ENCODE assay signal across 8 cellular contexts in genomic region chr7:29988391-29989256, GRCh38. TPM values are rescaled to one million over a fixed set of nuclear protein-coding genes. Genes with fewer than 3 reads are reported as not detected.
DNase-seq lines count a peak whose midpoint lies in the region; ATAC-seq and TF ChIP-seq lines count a peak whose summit lies in the region.

No MANE protein-coding gene starts in this region.

- POLR2A ChIA-PET in activated CD4-positive, alpha-beta T cell treated with anti-CD3 and anti-CD28 coated beads, Interleukin-2, amount 10 ng/mL, durations not matched to agents 7 days and 5 days (lab: Charles Lee) = no interaction called here

- peaks cover 10 to 12% of the 10 kb centered on the region in 2 experiments; a peak in 4 of 5 replicates for H3K9me3 Mint-ChIP-seq in H9
- peaks cover 11% of the 10 kb centered on the region for H3K9me3 Mint-ChIP-seq in activated CD4-positive, alpha-beta T cell treated with anti-CD3 and anti-CD28 coated beads, Interleukin-2, amount 10 ng/mL, durations not matched to agents 7 days and 5 days
- no peaks in the 10 kb centered on the region for H3K9me3 Mint-ChIP-seq in stimulated activated effector memory CD8-positive, alpha-beta T cell treated with anti-CD3 and anti-CD28 coated beads, Interleukin-12 subunit alpha, Interleukin-12 subunit beta, amount 100 ng/mL, for 72 hours

- no peaks in the 10 kb centered on the region for H3K9me2 ChIP-seq in MM.1S (replicated peaks; ENCODE audit: insufficient read depth, low read length)

- H3F3A ChIP-seq in MM.1S (ENCODE audit: insufficient read depth, low read length) = no peaks in the 10 kb centered on the region

- H3K4me3 Mint-ChIP-seq in H9 = peak overlapping the region; percentile 91
- peak overlapping the region; percentile 63 for H3K4me3 Mint-ChIP-seq in activated CD4-positive, alpha-beta T cell treated with anti-CD3 and anti-CD28 coated beads, Interleukin-2, amount 10 ng/mL, durations not matched to agents 7 days and 5 days
- H3K4me3 Mint-ChIP-seq in stimulated activated effector memory CD8-positive, alpha-beta T cell treated with anti-CD3 and anti-CD28 coated beads, Interleukin-12 subunit alpha, Interleukin-12 subunit beta, amount 100 ng/mL, for 72 hours = peak overlapping the region; percentile 71

- H4K20me1 ChIP-seq in H9 (ENCODE audit: control insufficient read depth, insufficient read depth, insufficient read length) = no peaks in the 10 kb centered on the region
- no peaks in the 10 kb centered on the region for H4K20me1 ChIP-seq in MM.1S (ENCODE audit: insufficient read depth, low read length)

- no peak overlapping the region for H4K5ac ChIP-seq in H9 (ENCODE audit: insufficient read length, low read depth, low read length)

- peak; percentile 81 for ATAC-seq in stimulated activated effector memory CD8-positive, alpha-beta T cell treated with anti-CD3 and anti-CD28 coated beads, Interleukin-12 subunit alpha, Interleukin-12 subunit beta, amount 100 ng/mL, for 72 hours

- H3K36me3 ChIP-seq in MM.1S (replicated peaks; ENCODE audit: insufficient read depth, low read length) = no peaks in the 10 kb centered on the region
- no peaks in the 10 kb centered on the region for H3K36me3 ChIP-seq in liver (ENCODE audit: control insufficient read depth in 4 of 4, insufficient read depth in 3 of 4, low read depth in 1 of 4, low read length in 3 of 4)

- no peak overlapping the region for H3K56ac ChIP-seq in H9 (ENCODE audit: insufficient read length, low read depth, low read length)

- H3K79me2 ChIP-seq in H9 (ENCODE audit: insufficient read depth, low read length) = peaks cover 16% of the 10 kb centered on the region; the same call in 1 of the 2 replicates
- no peaks in the 10 kb centered on the region for H3K79me2 ChIP-seq in MM.1S (ENCODE audit: low read length)

- peak; percentile 68 for DNase-seq in H9
- peak; percentile 29 for DNase-seq in MM.1S
- DNase-seq in activated CD4-positive, alpha-beta T cell treated with anti-CD3 and anti-CD28 coated beads, Interleukin-2, amount 10 ng/mL, durations not matched to agents 7 days and 5 days = peak; percentile 11
- DNase-seq in effector CD8-positive, alpha-beta T cell (lab: John Stamatoyannopoulos, UW) = peak; percentile 5
- DNase-seq in stimulated activated effector memory CD8-positive, alpha-beta T cell treated with anti-CD3 and anti-CD28 coated beads, Interleukin-12 subunit alpha, Interleukin-12 subunit beta, amount 100 ng/mL, for 72 hours (ENCODE audit: low spot score in 2 of 2) = peak; percentile 16 to 57
- DNase-seq in NCI-H1930 (lab: John Stamatoyannopoulos, UW) = no peak

- H3K23ac ChIP-seq in H9 (ENCODE audit: insufficient read length, low read depth, low read length) = no peak overlapping the region

- H3K18ac ChIP-seq in H9 (ENCODE audit: insufficient read length, low read depth, low read length) = peak overlapping the region; percentile 81

- no peak overlapping the region for H2BK20ac ChIP-seq in H9 (ENCODE audit: low read depth, low read length, poor library complexity, severe bottlenecking)

- H2AFZ ChIP-seq in H9 (ENCODE audit: low read length) (no peak overlapping the region), MM.1S (ENCODE audit: low read length) (peak overlapping the region; percentile 98)

- H3K27me3 Mint-ChIP-seq in H9 (ENCODE audit: low read depth) = peaks cover 6% of the 10 kb centered on the region; the same call in 1 of the 2 replicates
- H3K27me3 Mint-ChIP-seq in activated CD4-positive, alpha-beta T cell treated with anti-CD3 and anti-CD28 coated beads, Interleukin-2, amount 10 ng/mL, durations not matched to agents 7 days and 5 days = peaks cover 54% of the 10 kb centered on the region

- H3K9me3 ChIP-seq in H9 (ENCODE audit: control insufficient read depth, low read depth, low read length) = no peaks in the 10 kb centered on the region
- H3K9me3 ChIP-seq in MM.1S (replicated peaks; ENCODE audit: insufficient read depth, low read length) = no peaks in the 10 kb centered on the region
- H3K9me3 ChIP-seq in liver (ENCODE audit: control insufficient read depth in 4 of 4, low read length in 3 of 4) = peaks cover 1 to 18% (median 9%) of the 10 kb centered on the region in 4 donors

- TF ChIP-seq CTCF in H9 (conservative IDR thresholded peaks at IDR 0.05) (no peak), MM.1S (IDR thresholded peaks at IDR 0.05; ENCODE audit: low read length) (no peak), liver (IDR thresholded peaks at IDR 0.05; ENCODE audit: low read depth, low read length, missing input control) (no peak)

- no peak overlapping the region for H2BK120ac ChIP-seq in H9 (ENCODE audit: low read depth, low read length, poor library complexity, severe bottlenecking)

- peaks cover 16 to 17% of the 10 kb centered on the region in 2 experiments for H3K4me1 Mint-ChIP-seq in H9
- H3K4me1 Mint-ChIP-seq in activated CD4-positive, alpha-beta T cell treated with anti-CD3 and anti-CD28 coated beads, Interleukin-2, amount 10 ng/mL, durations not matched to agents 7 days and 5 days = peaks cover 16% of the 10 kb centered on the region
- H3K4me1 Mint-ChIP-seq in stimulated activated effector memory CD8-positive, alpha-beta T cell treated with anti-CD3 and anti-CD28 coated beads, Interleukin-12 subunit alpha, Interleukin-12 subunit beta, amount 100 ng/mL, for 72 hours = peaks cover 30% of the 10 kb centered on the region

- H3K4me2 ChIP-seq in H9 (ENCODE audit: insufficient read depth, insufficient read length, low read length) (peak overlapping the region; percentile 59), MM.1S (ENCODE audit: low read depth, low read length) (peak overlapping the region; percentile 90)

- H3K79me1 ChIP-seq in H9 (ENCODE audit: insufficient read depth, low read depth, low read length, poor library complexity, severe bottlenecking) = peaks cover 3% of the 10 kb centered on the region

- H3T11ph ChIP-seq in H9 (ENCODE audit: low read length) = no peak overlapping the region

- no peak for TF ChIP-seq RAD21 in liver (IDR thresholded peaks at IDR 0.05)

- WGBS in H9 (ENCODE audit: extremely low coverage, insufficient read length, low lambda C conversion rate) = no CpG with 5 or more reads among the region's 75 CpGs
- WGBS in liver = 15% methylated on average over 75 of the region's 75 CpGs

- peak overlapping the region in 2 of 3 experiments; percentile 60 to 98; a peak in 2 of 7 replicates for H3K27ac Mint-ChIP-seq in H9
- H3K27ac Mint-ChIP-seq in activated CD4-positive, alpha-beta T cell treated with anti-CD3 and anti-CD28 coated beads, Interleukin-2, amount 10 ng/mL, durations not matched to agents 7 days and 5 days = peak overlapping the region; percentile 79
- H3K27ac Mint-ChIP-seq in stimulated activated effector memory CD8-positive, alpha-beta T cell treated with anti-CD3 and anti-CD28 coated beads, Interleukin-12 subunit alpha, Interleukin-12 subunit beta, amount 100 ng/mL, for 72 hours = peak overlapping the region; percentile 84

- no peak overlapping the region for H2BK12ac ChIP-seq in H9 (ENCODE audit: insufficient read length, low read depth, low read length)

- peaks cover 0 to 16% (median 0%) of the 10 kb centered on the region in 3 experiments for H3K36me3 Mint-ChIP-seq in H9 (ENCODE audit: insufficient read depth in 1 of 3, low read depth in 3 of 3)
- H3K36me3 Mint-ChIP-seq in activated CD4-positive, alpha-beta T cell treated with anti-CD3 and anti-CD28 coated beads, Interleukin-2, amount 10 ng/mL, durations not matched to agents 7 days and 5 days (ENCODE audit: low read depth) = peaks cover 12% of the 10 kb centered on the region
- no peaks in the 10 kb centered on the region for H3K36me3 Mint-ChIP-seq in stimulated activated effector memory CD8-positive, alpha-beta T cell treated with anti-CD3 and anti-CD28 coated beads, Interleukin-12 subunit alpha, Interleukin-12 subunit beta, amount 100 ng/mL, for 72 hours

- H2AK5ac ChIP-seq in H9 (ENCODE audit: insufficient read length, low read length) = no peak overlapping the region

- no peaks in the 10 kb centered on the region for H3K27me3 ChIP-seq in H9 (ENCODE audit: insufficient read depth, low read length)
- peaks cover 5% of the 10 kb centered on the region; the same call in 1 of the 2 replicates for H3K27me3 ChIP-seq in MM.1S (replicated peaks; ENCODE audit: insufficient read depth, low read length)
- peaks cover 0 to 7% (median 4%) of the 10 kb centered on the region in 4 donors for H3K27me3 ChIP-seq in liver (ENCODE audit: control insufficient read depth in 4 of 4, insufficient read depth in 4 of 4, low read length in 3 of 4)

- H4K91ac ChIP-seq in H9 (ENCODE audit: insufficient read length, low read depth, low read length) = no peak overlapping the region

- H4K8ac ChIP-seq in H9 (replicated peaks; ENCODE audit: insufficient read length, low read depth, low read length) = no peak overlapping the region

- H3K4me1 ChIP-seq in H9 (ENCODE audit: insufficient read depth, low read length) (peaks cover 5% of the 10 kb centered on the region; the same call in 1 of the 2 replicates), MM.1S (ENCODE audit: low read length) (no peaks in the 10 kb centered on the region), liver (ENCODE audit: control insufficient read depth in 4 of 4, insufficient read depth in 4 of 4, low read length in 3 of 4) (peaks cover 0 to 8% (median 4%) of the 10 kb centered on the region in 4 donors)

- H3K4me3 ChIP-seq in GM08714 (ENCODE audit: low read length) (peak overlapping the region; percentile 79), MM.1S (ENCODE audit: low read length) (peak overlapping the region; percentile 75), liver (ENCODE audit: low read depth in 1 of 3, low read length in 3 of 3) (peak overlapping the region; percentile 56 to 86 (median 66))

- H3K14ac ChIP-seq in H9 (ENCODE audit: insufficient read depth, low read length) = peak overlapping the region; percentile 96

- CTCF ChIA-PET in activated CD4-positive, alpha-beta T cell treated with anti-CD3 and anti-CD28 coated beads, Interleukin-2, amount 10 ng/mL, durations not matched to agents 7 days and 5 days (lab: Charles Lee) = interaction anchor here (0.7 kb wide), 1 partner anchor 318 kb away, joined by 5 read pairs; no protein-coding TSS in a partner anchor

- no peak overlapping the region for H2BK15ac ChIP-seq in H9 (ENCODE audit: low read depth, low read length)

- peaks cover 8% of the 10 kb centered on the region for H3K23me2 ChIP-seq in H9 (ENCODE audit: insufficient read length, low read depth, low read length, poor library complexity, severe bottlenecking)

- H3K9ac ChIP-seq in H9 (ENCODE audit: extremely low read depth, insufficient read length, low read length) (peak overlapping the region; percentile 82), MM.1S (ENCODE audit: low read length) (peak overlapping the region; percentile 50; the same call in 1 of the 2 replicates), liver (ENCODE audit: low read depth in 1 of 2, low read length in 2 of 2) (no peak overlapping the region)

- H3K27ac ChIP-seq in H9 (ENCODE audit: insufficient read length, low read depth, low read length) = no peak overlapping the region
- H3K27ac ChIP-seq in MM.1S (ENCODE audit: low read length) = no peak overlapping the region
- H3K27ac ChIP-seq in liver (ENCODE audit: low read depth in 1 of 2, low read length in 2 of 2) = peak overlapping the region; percentile 48 to 67

- H3K4ac ChIP-seq in H9 (ENCODE audit: low read depth, low read length) = no peak overlapping the region

- H2BK5ac ChIP-seq in H9 (ENCODE audit: insufficient read length, low read length) = no peak overlapping the region

RNA-seq across cellular contexts. Expression of gene SCRN1, which starts 1.0 kb away (rescaled TPM):
- total RNA-seq in H9 (2021) (101 and 109 TPM in 2 replicates), liver (1 to 10 TPM; 2.6 to 4.1 TPM)
- total RNA-seq in activated CD4-positive, alpha-beta T cell treated with anti-CD3 and anti-CD28 coated beads, Interleukin-2, amount 10 ng/mL, durations not matched to agents 7 days and 5 days = 1 to 10 TPM; 2.1 TPM
- 1 to 10 TPM; 1.1 to 1.3 TPM for polyA plus RNA-seq in liver

RNA-seq across cellular contexts. Expression of gene FKBP14, which starts 37.9 kb away (rescaled TPM):
- total RNA-seq in H9 (2021) (10.1 and 11.5 TPM in 2 replicates), liver (1 to 10 TPM; 4.3 to 6.1 TPM)
- total RNA-seq in activated CD4-positive, alpha-beta T cell treated with anti-CD3 and anti-CD28 coated beads, Interleukin-2, amount 10 ng/mL, durations not matched to agents 7 days and 5 days = 1 to 10 TPM; 3.0 to 4.1 TPM
- polyA plus RNA-seq in liver = 1 to 10 TPM; 2.6 to 2.7 TPM

RNA-seq across cellular contexts. Expression of gene PLEKHA8, which starts 39.6 kb away (rescaled TPM):
- 37.0 and 40.5 TPM in 2 replicates for total RNA-seq in H9 (2021)
- total RNA-seq in activated CD4-positive, alpha-beta T cell treated with anti-CD3 and anti-CD28 coated beads, Interleukin-2, amount 10 ng/mL, durations not matched to agents 7 days and 5 days = 1 to 10 TPM; 5.2 to 6.3 TPM
- 1 to 10 TPM; 3.0 to 5.4 TPM for total RNA-seq in liver
- 1 to 10 TPM; 1.0 to 1.8 TPM for polyA plus RNA-seq in liver

Comparison
In these comparisons a context has a peak if more than half of its experiments do, and no peak if none do; other contexts are left out.
1. DNase-seq: peak in H9 (single experiment), MM.1S (single experiment), activated CD4-positive, alpha-beta T cell treated with anti-CD3 and anti-CD28 coated beads, Interleukin-2, amount 10 ng/mL, durations not matched to agents 7 days and 5 days (single experiment), effector CD8-positive, alpha-beta T cell (single experiment) and stimulated activated effector memory CD8-positive, alpha-beta T cell treated with anti-CD3 and anti-CD28 coated beads, Interleukin-12 subunit alpha, Interleukin-12 subunit beta, amount 100 ng/mL, for 72 hours (2 of 2); none in NCI-H1930 (0 of 2).
2. H3K27ac ChIP-seq: peak in liver (2 of 2); none in H9 (single experiment) and MM.1S (single experiment).
3. H3K9ac ChIP-seq: peak in H9 (single experiment) and MM.1S (single experiment); none in liver (0 of 2).
4. RNA of gene SCRN1, which starts 1.0 kb away (total RNA-seq): 101 to 109 TPM in H9; 2.6 to 4.1 TPM in liver and 2.1 TPM in activated CD4-positive, alpha-beta T cell treated with anti-CD3 and anti-CD28 coated beads, Interleukin-2, amount 10 ng/mL, durations not matched to agents 7 days and 5 days; every median in the first group is over 10 times any median in the second.
5. Peak in every context shown above with its lines, with median percentiles within 50 percentile points of each other: H3K4me3 ChIP-seq, H3K27ac Mint-ChIP-seq and H3K4me3 Mint-ChIP-seq.